8 cellular contexts compared by ENCODE assay signal in the genomic region with DNA sequence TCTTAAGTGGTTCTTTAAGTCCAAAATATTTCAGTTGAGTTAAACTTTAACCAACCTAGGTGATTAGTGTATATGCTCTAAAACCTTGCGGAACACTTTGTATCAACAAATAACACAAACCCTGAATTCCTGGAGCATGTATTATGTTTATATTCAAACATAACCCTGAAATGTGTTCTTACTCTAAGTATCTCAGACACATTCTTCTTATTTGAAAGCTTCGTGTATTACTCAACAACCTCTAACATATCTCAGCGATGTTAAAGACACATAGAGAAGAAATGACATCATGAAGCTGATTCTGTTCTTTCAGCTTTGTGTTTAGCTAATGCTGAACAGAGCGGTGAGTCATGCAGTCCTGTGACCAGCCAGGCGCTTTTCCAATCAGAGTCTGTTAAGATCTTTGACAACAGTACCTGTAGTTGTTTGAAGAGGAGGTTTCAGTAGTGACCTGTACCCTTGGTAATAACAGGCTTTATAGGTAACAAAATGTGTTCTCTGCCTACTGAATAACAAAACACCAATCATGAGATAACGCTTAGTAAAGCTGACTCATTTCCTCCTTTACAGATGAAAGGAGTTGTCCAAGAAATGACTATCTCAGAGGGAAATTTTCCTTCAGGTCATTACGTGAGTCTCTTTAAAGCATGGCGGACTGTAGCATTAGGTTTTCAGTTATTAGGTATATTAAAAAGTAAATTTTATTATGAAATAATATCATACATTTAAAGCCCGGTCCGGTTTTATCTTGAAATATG.
A peak's percentile ranks its signal among the peaks of the same experiment; 100 is the strongest.
DNase-seq lines count a peak whose midpoint lies in the region; ATAC-seq and TF ChIP-seq lines count a peak whose summit lies in the region.

No MANE protein-coding gene starts in this region.

- H3K27me3 ChIP-seq in thoracic aorta (replicated peaks; ENCODE audit: insufficient read depth): no peaks in the 10 kb centered on the region

- no peaks in the 10 kb centered on the region for H3K9me3 Mint-ChIP-seq in natural killer cell

- TF ChIP-seq CTCF in natural killer cell (IDR thresholded peaks at IDR 0.05) (no peak), thoracic aorta (IDR thresholded peaks at IDR 0.05) (no peak)

- peak overlapping the region; percentile 3 for H3K4me3 ChIP-seq in thoracic aorta

- H3K27ac ChIP-seq in thoracic aorta: peak overlapping the region; percentile 73 to 91

- no peaks in the 10 kb centered on the region for H3K36me3 ChIP-seq in thoracic aorta

- H3K27ac Mint-ChIP-seq in natural killer cell: peak overlapping the region; percentile 6 to 86

- DNase-seq in DMS153 (lab: John Stamatoyannopoulos, UW) (peak; percentile 71), DMS153 treated with DMSO at 0.1 percent for 48 hours (lab: John Stamatoyannopoulos, UW; ENCODE audit: unreplicated experiment) (no peak), NCI-H146 (lab: John Stamatoyannopoulos, UW) (peak; percentile 93), erythroblast (lab: John Stamatoyannopoulos, UW) (peak; percentile 56 to 83), natural killer cell (no peak), thoracic aorta (ENCODE audit: low spot score) (peak; percentile 69)
- DNase-seq in activated CD4-positive, alpha-beta T cell treated with anti-CD3 and anti-CD28 coated beads, Interleukin-2, amount 50 U/mL, for 48 hours: peak; percentile 54 to 73

- H3K4me1 ChIP-seq in thoracic aorta (ENCODE audit: control insufficient read depth in 1 of 2, low read depth in 2 of 2): peaks cover 19 to 41% of the 10 kb centered on the region in 2 donors

- H3K4me1 Mint-ChIP-seq in natural killer cell: peaks cover 15 to 26% of the 10 kb centered on the region in 2 donors

- H3K4me3 Mint-ChIP-seq in natural killer cell: no peak overlapping the region

- intact Hi-C loops in natural killer cell (cut with micrococcal nuclease): loop anchor here (1.0 kb wide), 1 partner anchor 41 kb away; no protein-coding TSS in a partner anchor

- TF ChIP-seq POLR2A in erythroblast (IDR thresholded peaks at IDR 0.05; ENCODE audit: low read length): peak; percentile 51

- H3K36me3 Mint-ChIP-seq in natural killer cell: no peaks in the 10 kb centered on the region

- no peaks in the 10 kb centered on the region for H3K9me3 ChIP-seq in thoracic aorta

- ATAC-seq in HG02642 (IDR thresholded peaks at IDR 0.05; ENCODE audit: poor library complexity, unreplicated experiment): peak; percentile 92
- peak; percentile 67 to 90 (median 85) for ATAC-seq in natural killer cell
- ATAC-seq in thoracic aorta (ENCODE audit: insufficient number of reproducible peaks, low FRiP score, low read depth): peak; percentile 89

- no peaks in the 10 kb centered on the region for H3K27me3 Mint-ChIP-seq in natural killer cell (ENCODE audit: low read depth in 2 of 2)

Comparison
In these comparisons a context has a peak if more than half of its experiments do, and no peak if none do; other contexts are left out.
1. DNase-seq: peak in DMS153 (single experiment), NCI-H146 (single experiment), activated CD4-positive, alpha-beta T cell treated with anti-CD3 and anti-CD28 coated beads, Interleukin-2, amount 50 U/mL, for 48 hours (2 of 2), erythroblast (2 of 2) and thoracic aorta (single experiment); none in DMS153 treated with DMSO at 0.1 percent for 48 hours (single experiment) and natural killer cell (single experiment).
2. Peak in every context shown above with its lines, with median percentiles within 50 percentile points of each other: ATAC-seq.